Comparison of ENCODE assay signal across 8 cellular contexts in genomic region chr19:1173845-1174809, GRCh38. TPM values are rescaled to one million over a fixed set of nuclear protein-coding genes. Genes with fewer than 3 reads are reported as not detected.
A peak's percentile ranks its signal among the peaks of the same experiment; 100 is the strongest.
DNase-seq lines count a peak whose midpoint lies in the region; ATAC-seq lines count a peak whose summit lies in the region.

Gene SBNO2, minus strand, starts transcription at chr19:1174268. Its CDS starts 19,992 bp downstream, at chr19:1154276.

- peaks cover 8% of the 10 kb centered on the region; the same call in 1 of the 2 replicates for H3K4me1 ChIP-seq in HUES48 (ENCODE audit: control insufficient read depth, insufficient read depth, low read length)
- peaks cover 59% of the 10 kb centered on the region for H3K4me1 ChIP-seq in mononuclear cell (ENCODE audit: insufficient read depth, low read length)

- ATAC-seq in GM18868 (IDR thresholded peaks at IDR 0.05; ENCODE audit: unreplicated experiment): peak; percentile 58

- peak within 1 kb of the TSS; percentile 45; the same call in 1 of the 2 replicates for H3K9ac ChIP-seq in HUES48 (ENCODE audit: low read depth, low read length)

- H3K9me3 ChIP-seq in HUES48 (ENCODE audit: control insufficient read depth, insufficient read depth, low read length): no peaks in the 10 kb centered on the region
- H3K9me3 ChIP-seq in mononuclear cell (ENCODE audit: low read depth, low read length): no peaks in the 10 kb centered on the region

- H3K36me3 ChIP-seq in HUES48 (ENCODE audit: control insufficient read depth, insufficient read depth, low read length): no peaks in the 10 kb centered on the region

- DNase-seq in 8988T (peak; percentile 94), OCI-M1 (lab: John Stamatoyannopoulos, UW) (peak; percentile 88), activated T-cell treated with anti-CD3 and anti-CD28 coated beads for 24 hours (ENCODE audit: low read depth) (peak; percentile 89), epidermal melanocyte (ENCODE audit: insufficient read length, low spot score) (peak; percentile 97)
- DNase-seq in stimulated activated CD8-positive, alpha-beta memory T cell treated with anti-CD3 and anti-CD28 coated beads, Interleukin-2, amount 100 ng/mL, for 48 hours (ENCODE audit: low read depth in 2 of 2): peak; percentile 87 to 92

- H3K4me3 ChIP-seq in HUES48 (ENCODE audit: low read depth, low read length): peak within 1 kb of the TSS; percentile 89
- peak within 1 kb of the TSS; percentile 71 for H3K4me3 ChIP-seq in mononuclear cell (ENCODE audit: low read length)

- no peaks in the 10 kb centered on the region for H3K27me3 ChIP-seq in HUES48 (ENCODE audit: control insufficient read depth, insufficient read depth, low read length)
- H3K27me3 ChIP-seq in mononuclear cell (ENCODE audit: insufficient read depth, low read length): no peaks in the 10 kb centered on the region

- H3K27ac ChIP-seq in HUES48 (ENCODE audit: low read depth, low read length): peak within 1 kb of the TSS; percentile 84

RNA-seq across cellular contexts. Expression of gene SBNO2, which starts in this region (rescaled TPM):
- total RNA-seq in mononuclear cell: 53.8 TPM

Comparison
In these comparisons a context has a peak if more than half of its experiments do, and no peak if none do; other contexts are left out.
1. Peak in every context shown above with its lines: DNase-seq, ATAC-seq, H3K4me3 ChIP-seq and H3K27ac ChIP-seq.